ENCODE assay signal across 1 cellular context in the genomic region with DNA sequence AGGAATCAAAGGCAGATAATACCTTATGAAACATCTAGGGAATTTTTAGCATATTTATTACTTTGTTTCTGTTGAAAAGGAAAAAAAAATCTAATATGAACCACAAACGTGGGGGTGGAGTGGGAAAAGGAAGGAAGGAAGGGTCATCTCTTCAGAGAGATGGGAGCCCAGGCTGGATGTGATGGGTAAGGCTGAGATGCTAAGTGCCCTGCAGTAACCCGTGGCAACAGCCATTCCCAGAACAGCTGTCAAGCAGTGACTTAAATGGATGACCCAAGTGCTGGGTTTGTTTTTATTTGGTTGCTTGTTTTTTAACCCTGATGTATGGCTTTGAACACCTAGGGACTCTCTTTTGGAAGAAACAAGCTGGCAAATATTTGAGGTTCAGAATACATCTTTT.
TF ChIP-seq lines count a peak whose summit lies in the region.

No MANE protein-coding gene starts in this region.

TF ChIP-seq in K562, 482 proteins besides CTCF, POLR2A, EP300 and RAD21:
- TF ChIP-seq TAF9B (IDR thresholded peaks at IDR 0.05; ENCODE audit: partially characterized antibody) (no peak), RFX1 (IDR thresholded peaks at IDR 0.05) (peak; percentile 29)
TF ChIP-seq in K562: peak in this region for 1.
